Comparison of ENCODE assay signal across 13 cellular contexts in the genomic region with DNA sequence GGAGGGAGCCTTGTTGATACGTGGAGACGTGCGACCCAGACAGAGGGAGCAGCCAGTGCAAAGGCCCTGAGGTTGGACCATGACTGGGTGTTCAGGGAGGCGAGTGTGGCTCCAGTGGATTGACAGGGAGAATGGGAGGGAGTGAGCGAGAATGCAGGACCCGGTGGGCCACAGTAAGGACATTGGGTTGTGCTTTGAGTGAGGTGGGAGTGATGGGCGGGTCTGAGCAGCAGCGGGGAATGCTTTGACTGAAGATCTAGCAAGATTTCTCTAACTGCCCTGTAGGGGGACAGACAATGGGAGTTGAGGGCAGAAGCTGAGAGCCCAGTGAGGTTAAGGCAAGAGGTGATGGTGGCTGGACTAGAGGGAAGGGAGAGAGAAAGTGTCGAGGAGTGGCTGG. TPM values are rescaled to one million over a fixed set of nuclear protein-coding genes. Genes with fewer than 3 reads are reported as not detected.
DNase-seq lines count a peak whose midpoint lies in the region; ATAC-seq and TF ChIP-seq lines count a peak whose summit lies in the region.
"Had no signal": no experiment of that assay in that cellular context is flagged by ENCODE, and none has a peak within 500 bp of the region (broad histone marks: within the 10 kb centered on the region; RNA-seq: fewer than 3 reads in every experiment).

No MANE protein-coding gene starts in this region.

- DNase-seq in AG04449 (ENCODE audit: low read depth, low spot score) (no peak), GM10266 (ENCODE audit: extremely low spot score) (no peak), OCI-LY7 (ENCODE audit: low spot score) (peak; percentile 43), fibroblast of the aortic adventitia (ENCODE audit: low read depth) (no peak), NCI-H2081 (lab: John Stamatoyannopoulos, UW) (no peak), right cardiac atrium (no peak), esophagus muscularis mucosa (ENCODE audit: extremely low spot score) (no peak), NCI-H2029 treated with DMSO at 0.1 percent for 48 hours (lab: John Stamatoyannopoulos, UW) (no peak)
- DNase-seq: activated CD4-positive, CD25-positive, alpha-beta regulatory T cell; esophagus squamous epithelium; midbrain; stimulated activated naive CD4-positive, alpha-beta T cell treated with Interleukin-2 at 50 U/mL for 16 hours had no signal

- H3K27ac ChIP-seq in OCI-LY7 (ENCODE audit: low read depth, low read length, poor library complexity, severe bottlenecking) (no peak overlapping the region), right cardiac atrium (ENCODE audit: low read length) (no peak overlapping the region), esophagus muscularis mucosa (replicated peaks in 1 of 4) (no peak overlapping the region)
- H3K27ac ChIP-seq: esophagus squamous epithelium had no signal

- POLR2A ChIA-PET in AG04449 (lab: Yijun Ruan, JAX) (no interaction called here), OCI-LY7 (lab: Charles Lee) (no interaction called here)

- no peak for TF ChIP-seq EP300 in esophagus muscularis mucosa (IDR thresholded peaks at IDR 0.05)

- 60% methylated on average over 9 of the region's 9 CpGs for WGBS in right cardiac atrium
- 59% methylated on average over 9 of the region's 9 CpGs for whole genome bisulfite sequencing in esophagus muscularis mucosa

- TF ChIP-seq CTCF in AG04449 (IDR thresholded peaks at IDR 0.05; ENCODE audit: insufficient read depth, low read length, missing control alignments): peak; percentile 8
- TF ChIP-seq CTCF in GM10266 (IDR thresholded peaks at IDR 0.05; ENCODE audit: control insufficient read depth, insufficient read depth, low read depth, missing control alignments): peak; percentile 4
- TF ChIP-seq CTCF in OCI-LY7 (conservative IDR thresholded peaks at IDR 0.05; ENCODE audit: low read length): peak; percentile 55
- peak; percentile 25 for TF ChIP-seq CTCF in fibroblast of the aortic adventitia (IDR thresholded peaks at IDR 0.05; ENCODE audit: insufficient read depth, low read length)
- no peak for TF ChIP-seq CTCF in esophagus muscularis mucosa (IDR thresholded peaks at IDR 0.05)

- H3K9me3 ChIP-seq in OCI-LY7 (ENCODE audit: low read length) (no peaks in the 10 kb centered on the region), right cardiac atrium (ENCODE audit: control insufficient read depth, low read length) (no peaks in the 10 kb centered on the region), esophagus muscularis mucosa (no peaks in the 10 kb centered on the region)
- H3K9me3 ChIP-seq: esophagus squamous epithelium had no signal

- no peaks in the 10 kb centered on the region for H3K79me2 ChIP-seq in OCI-LY7 (ENCODE audit: insufficient read depth, low read depth, low read length)

- H3K4me3 ChIP-seq in AG04449 (ENCODE audit: low read depth, low read length): no peak overlapping the region
- H3K4me3 ChIP-seq in OCI-LY7 (ENCODE audit: low read depth, low read length, poor library complexity, severe bottlenecking): no peak overlapping the region
- H3K4me3 ChIP-seq in fibroblast of the aortic adventitia (ENCODE audit: low read depth, low read length): no peak overlapping the region
- no peak overlapping the region for H3K4me3 ChIP-seq in right cardiac atrium (ENCODE audit: low read length)
- H3K4me3 ChIP-seq in esophagus muscularis mucosa: no peak overlapping the region
- H3K4me3 ChIP-seq: esophagus squamous epithelium had no signal

- BruUV-seq in OCI-LY7 (replicated peaks; lab: Mats Ljungman, UMichigan): no TSS peak

- intact Hi-C loops in OCI-LY7 (cut with micrococcal nuclease; ENCODE audit: unreplicated experiment) (no loop called here), right cardiac atrium (cut with DNase I) (no loop called here), esophagus muscularis mucosa (cut with DNase I) (no loop called here)

- H3K9me2 ChIP-seq in OCI-LY7 (ENCODE audit: insufficient read depth, low read length): no peaks in the 10 kb centered on the region

- H4K20me1 ChIP-seq in OCI-LY7 (ENCODE audit: insufficient read depth, low read length): no peaks in the 10 kb centered on the region

- H3K27me3 ChIP-seq in right cardiac atrium (ENCODE audit: control insufficient read depth, insufficient read depth) (no peaks in the 10 kb centered on the region), esophagus muscularis mucosa (peaks cover 0 to 27% (median 0%) of the 10 kb centered on the region in 4 donors)

- CTCF ChIA-PET in AG04449 (lab: Yijun Ruan, JAX) (no interaction called here), OCI-LY7 (lab: Charles Lee; ENCODE audit: unreplicated experiment) (no interaction called here)

- no peaks in the 10 kb centered on the region for H3K4me1 ChIP-seq in OCI-LY7 (ENCODE audit: insufficient read depth, low read length, poor library complexity, severe bottlenecking)
- no peaks in the 10 kb centered on the region for H3K4me1 ChIP-seq in right cardiac atrium (ENCODE audit: control insufficient read depth, insufficient read depth, low read length)
- peaks cover 0 to under 1% (median 0%) of the 10 kb centered on the region in 4 donors for H3K4me1 ChIP-seq in esophagus muscularis mucosa

- no peak overlapping the region for H2AFZ ChIP-seq in OCI-LY7 (ENCODE audit: low read length)

- TF ChIP-seq POLR2A in esophagus muscularis mucosa (IDR thresholded peaks at IDR 0.05; ENCODE audit: low read depth): no peak

- ATAC-seq in right cardiac atrium: no peak

- no peaks in the 10 kb centered on the region for H3K36me3 ChIP-seq in OCI-LY7 (ENCODE audit: insufficient read depth, low read length)
- no peaks in the 10 kb centered on the region for H3K36me3 ChIP-seq in esophagus muscularis mucosa
- H3K36me3 ChIP-seq: esophagus squamous epithelium had no signal

- no peak overlapping the region for H3K4me2 ChIP-seq in OCI-LY7 (ENCODE audit: low read length)

RNA-seq across cellular contexts. Expression of gene NANOS2, which starts 7.7 kb away (rescaled TPM):
- total RNA-seq in OCI-LY7 (2014; rRNA removed; shearing (Covaris generic)): not detected in 2 replicates
- not detected in 2 replicates for total RNA-seq in OCI-LY7 (2022)
- total RNA-seq in fibroblast of the aortic adventitia (ENCODE audit: low replicate concordance): not detected in 2 replicates
- not detected for total RNA-seq in right cardiac atrium
- not detected for polyA plus RNA-seq in right cardiac atrium
- not detected for total RNA-seq in esophagus muscularis mucosa
- total RNA-seq: esophagus squamous epithelium had no signal
- polyA plus RNA-seq: adipose tissue had no signal

RNA-seq across cellular contexts. Expression of gene MYPOP, which starts 19.9 kb away (rescaled TPM):
- total RNA-seq in OCI-LY7 (2014; rRNA removed; shearing (Covaris generic)): 5.2 and 5.3 TPM in 2 replicates
- 15.6 and 16.1 TPM in 2 replicates for total RNA-seq in OCI-LY7 (2022)
- total RNA-seq in fibroblast of the aortic adventitia (ENCODE audit: low replicate concordance): 0.33 and 2.4 TPM in 2 replicates
- total RNA-seq in right cardiac atrium: 10 to 100 TPM in 3 of 4 donors, 1 to 10 TPM in 1; 9.1 to 15.4 (median 12.9) TPM
- 9.3 TPM for polyA plus RNA-seq in right cardiac atrium
- 1 to 10 TPM; 3.8 to 7.9 (median 6.0) TPM for total RNA-seq in esophagus muscularis mucosa

RNA-seq across cellular contexts. Expression of gene IRF2BP1, which starts 36.3 kb away (rescaled TPM):
- total RNA-seq in OCI-LY7 (2014; rRNA removed; shearing (Covaris generic)): 47.4 and 53.5 TPM in 2 replicates
- total RNA-seq in OCI-LY7 (2022): 25.4 and 30.9 TPM in 2 replicates
- total RNA-seq in fibroblast of the aortic adventitia (ENCODE audit: low replicate concordance): 21.3 and 25.7 TPM in 2 replicates
- 10 to 100 TPM; 21.5 to 23.4 (median 22.5) TPM for total RNA-seq in right cardiac atrium
- polyA plus RNA-seq in right cardiac atrium: 17.5 TPM
- total RNA-seq in esophagus muscularis mucosa: 10 to 100 TPM; 22.4 to 58.7 (median 44.2) TPM

RNA-seq across cellular contexts. Expression of gene NOVA2, which starts 51.4 kb away (rescaled TPM):
- total RNA-seq in OCI-LY7 (2014; rRNA removed; shearing (Covaris generic)): not detected in 2 replicates
- total RNA-seq in OCI-LY7 (2022) (0.19 and 0.30 TPM in 2 replicates), fibroblast of the aortic adventitia (ENCODE audit: low replicate concordance) (under 0.01 and 0.27 TPM in 2 replicates), right cardiac atrium (1 to 10 TPM; 3.8 to 5.4 (median 3.9) TPM), esophagus muscularis mucosa (1 to 10 TPM; 1.2 to 4.6 (median 2.7) TPM)
- polyA plus RNA-seq in right cardiac atrium: 3.3 TPM

RNA-seq across cellular contexts. Expression of gene FOXA3, which starts 58.2 kb away (rescaled TPM):
- not detected in 2 replicates for total RNA-seq in OCI-LY7 (2014; rRNA removed; shearing (Covaris generic))
- total RNA-seq in OCI-LY7 (2022): 0.57 TPM in 1 of 2 replicates, not detected in the other
- not detected in 2 replicates for total RNA-seq in fibroblast of the aortic adventitia (ENCODE audit: low replicate concordance)
- not detected for total RNA-seq in right cardiac atrium
- polyA plus RNA-seq in right cardiac atrium: not detected
- not detected for total RNA-seq in esophagus muscularis mucosa

Comparison
In these comparisons a context has a peak if more than half of its experiments do, and no peak if none do; other contexts are left out.
1. CTCF ChIP-seq: peak in AG04449 (single experiment), GM10266 (single experiment), OCI-LY7 (single experiment) and fibroblast of the aortic adventitia (single experiment); none in esophagus muscularis mucosa (0 of 3).